1 cellular context compared by ENCODE assay signal in the genomic region with DNA sequence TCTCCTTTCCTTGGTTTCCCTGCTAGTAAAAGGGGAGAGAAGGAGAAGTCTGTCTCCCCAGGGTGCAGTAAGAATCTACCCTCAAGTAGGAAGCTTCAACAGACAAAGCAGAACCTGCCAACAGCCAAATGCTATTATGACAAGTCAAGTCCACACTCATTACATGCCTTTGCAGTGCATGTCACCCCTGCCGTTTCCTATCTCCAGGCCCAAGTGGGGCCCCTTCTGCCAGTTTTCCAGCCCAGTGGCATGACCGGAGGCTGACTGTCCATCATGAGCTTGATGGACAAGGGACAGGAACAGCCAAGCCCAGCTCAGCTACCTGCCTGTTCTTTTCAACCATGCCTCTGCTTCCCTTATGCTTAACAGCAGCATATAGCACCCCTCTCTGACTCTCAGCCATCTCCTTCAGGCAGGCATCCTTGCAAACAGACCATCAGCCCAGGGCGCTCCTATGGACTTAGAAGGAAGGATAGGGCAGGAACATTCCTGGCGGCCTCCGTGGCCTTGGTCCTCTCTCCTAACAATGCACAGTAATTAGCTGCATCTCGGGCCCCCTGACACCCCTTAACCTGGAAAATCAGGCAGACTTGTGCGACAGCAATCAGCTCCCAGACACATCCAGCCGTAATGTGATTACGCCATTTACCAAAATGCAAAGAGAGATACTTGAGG.
TF ChIP-seq lines count a peak whose summit lies in the region.

No MANE protein-coding gene starts in this region.

TF ChIP-seq in WTC11, 78 proteins besides CTCF, POLR2A, EP300 and RAD21 (continued from another document):
- TF ChIP-seq, protein P1, sequence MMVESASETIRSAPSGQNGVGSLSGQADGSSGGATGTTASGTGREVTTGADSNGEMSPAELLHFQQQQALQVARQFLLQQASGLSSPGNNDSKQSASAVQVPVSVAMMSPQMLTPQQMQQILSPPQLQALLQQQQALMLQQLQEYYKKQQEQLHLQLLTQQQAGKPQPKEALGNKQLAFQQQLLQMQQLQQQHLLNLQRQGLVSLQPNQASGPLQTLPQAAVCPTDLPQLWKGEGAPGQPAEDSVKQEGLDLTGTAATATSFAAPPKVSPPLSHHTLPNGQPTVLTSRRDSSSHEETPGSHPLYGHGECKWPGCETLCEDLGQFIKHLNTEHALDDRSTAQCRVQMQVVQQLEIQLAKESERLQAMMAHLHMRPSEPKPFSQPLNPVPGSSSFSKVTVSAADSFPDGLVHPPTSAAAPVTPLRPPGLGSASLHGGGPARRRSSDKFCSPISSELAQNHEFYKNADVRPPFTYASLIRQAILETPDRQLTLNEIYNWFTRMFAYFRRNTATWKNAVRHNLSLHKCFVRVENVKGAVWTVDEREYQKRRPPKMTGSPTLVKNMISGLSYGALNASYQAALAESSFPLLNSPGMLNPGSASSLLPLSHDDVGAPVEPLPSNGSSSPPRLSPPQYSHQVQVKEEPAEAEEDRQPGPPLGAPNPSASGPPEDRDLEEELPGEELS (CRISPR knock-in tag; IDR thresholded peaks at IDR 0.05) = no peak
- TF ChIP-seq ZNF671 (CRISPR knock-in tag; IDR thresholded peaks at IDR 0.05) (no peak), ZNF232 (CRISPR knock-in tag; IDR thresholded peaks at IDR 0.05) (no peak)
